Comparison of ENCODE assay signal across 22 cellular contexts in the genomic region with DNA sequence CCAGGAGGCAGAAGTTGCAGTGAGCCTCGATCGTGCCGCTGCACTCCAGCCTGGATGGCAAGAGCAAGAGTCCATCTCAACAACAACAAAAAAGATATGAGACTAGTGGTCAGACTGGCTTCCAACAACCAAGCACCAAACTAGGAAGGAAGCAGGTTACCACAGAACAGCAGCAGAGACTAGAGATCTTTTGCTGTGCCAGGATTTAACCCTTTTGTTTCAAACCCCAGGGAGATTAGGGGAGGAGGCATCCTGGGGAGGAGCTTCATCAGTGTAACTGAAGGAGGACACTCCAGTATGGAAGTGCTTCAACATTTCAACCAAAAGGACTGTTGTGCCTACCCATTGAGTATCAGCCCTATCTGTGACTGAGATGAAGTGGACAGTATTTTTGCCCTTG.
"Had no signal": no experiment of that assay in that cellular context is flagged by ENCODE, and none has a peak within 500 bp of the region (broad histone marks: within the 10 kb centered on the region; RNA-seq: fewer than 3 reads in every experiment).

No MANE protein-coding gene starts in this region.

- FAIRE-seq: K562 had no signal

- H3K27ac Mint-ChIP-seq: IgD-negative memory B cell had no signal

- H3K36me3 ChIP-seq: MG63 had no signal

- H3K27ac ChIP-seq: HL-60, KMS-11, RWPE1 had no signal

- ATAC-seq: K562, Panc1, PC-3 had no signal

- H3K4me3 ChIP-seq: K562, MG63 had no signal

- H3K9me3 ChIP-seq: MG63, SK-N-SH had no signal

- H3K4me3 Mint-ChIP-seq: IgD-negative memory B cell had no signal

- DNase-seq: NCI-H1092; NCI-H1105 treated with DMSO at 0.1 percent for 48 hours; NCI-H1417 treated with DMSO at 0.1 percent for 48 hours; NCI-H187; NCI-H2029; NCI-H2081 treated with DMSO at 0.1 percent for 48 hours; NCI-H2171; NCI-H226; NCI-H446; NCI-H510A; NCI-H524 treated with DMSO at 0.1 percent for 48 hours; NK-92 treated with Interleukin-12 subunit alpha and Interleukin-12 subunit beta, amount 100 ng/mL, for 24 hours; PC-3; SHP77; SK-N-SH had no signal

- H3K27me3 Mint-ChIP-seq: IgD-negative memory B cell had no signal

- H3K4me1 Mint-ChIP-seq: IgD-negative memory B cell had no signal

- H3K4me2 ChIP-seq: KMS-11, SK-N-SH had no signal

- H3K9ac ChIP-seq: KMS-11, SK-N-SH had no signal

- H3K9me2 ChIP-seq: SK-N-SH had no signal

- H3K27me3 ChIP-seq: MG63 had no signal

- H3K36me3 Mint-ChIP-seq: IgD-negative memory B cell had no signal
